25 cellular contexts compared by ENCODE assay signal in genomic region chr6:52527436-52527835, GRCh38.
"Had no signal": no experiment of that assay in that cellular context is flagged by ENCODE, and none has a peak within 500 bp of the region (broad histone marks: within the 10 kb centered on the region; RNA-seq: fewer than 3 reads in every experiment).

No MANE protein-coding gene starts in this region.

- H3K27ac ChIP-seq: coronary artery, esophagus muscularis mucosa, foreskin keratinocyte, gastroesophageal sphincter, heart right ventricle, left lung, parathyroid adenoma, right lobe of liver, suprapubic skin, vagina had no signal

- H3K4me2 ChIP-seq: smooth muscle cell had no signal

- H3K36me3 ChIP-seq: left lung, right lobe of liver, vagina had no signal

- ATAC-seq: gastroesophageal sphincter; heart right ventricle; left cardiac atrium; left lung; natural killer cell; right lobe of liver; stimulated activated naive CD8-positive, alpha-beta T cell treated with anti-CD3 and anti-CD28 coated beads, Interleukin-15, amount 100 ng/mL, for 72 hours had no signal

- H3K27me3 ChIP-seq: esophagus muscularis mucosa, foreskin keratinocyte, gastroesophageal sphincter, heart right ventricle, left lung, right lobe of liver, suprapubic skin, vagina had no signal

- H3K9ac ChIP-seq: parathyroid adenoma had no signal

- DNase-seq: dermis blood vessel endothelial cell; effector memory CD4-positive, alpha-beta T cell; foreskin keratinocyte; glutamatergic neuron; heart right ventricle; hippocampal formation; left cardiac atrium; left lung; mammary epithelial cell; natural killer cell; occipital lobe; right lobe of liver; stimulated activated CD4-positive, alpha-beta T cell treated with anti-CD3 and anti-CD28 coated beads, Interleukin-12 subunit alpha, Interleukin-12 subunit beta, amount 100 ng/mL, for 4 hours; stimulated activated CD4-positive, alpha-beta T cell treated with anti-CD3 and anti-CD28 coated beads, Interleukin-1b, Interleukin-23, amount 100 ng/mL, for 48 hours; stimulated activated CD4-positive, alpha-beta T cell treated with anti-CD3 and anti-CD28 coated beads, Interleukin-4, amount 100 ng/mL, for 1 hour; stimulated activated CD8-positive, alpha-beta memory T cell treated with anti-CD3 and anti-CD28 coated beads, Interleukin-4, amount 100 ng/mL, for 48 hours; stimulated activated naive CD4-positive, alpha-beta T cell; stimulated activated naive CD8-positive, alpha-beta T cell treated with anti-CD3 and anti-CD28 coated beads, Interleukin-15, amount 100 ng/mL, for 72 hours had no signal

- H3K79me2 ChIP-seq: parathyroid adenoma had no signal

- H3K4me3 ChIP-seq: coronary artery, esophagus muscularis mucosa, gastroesophageal sphincter, heart right ventricle, left lung, right lobe of liver, smooth muscle cell, suprapubic skin, vagina had no signal

- H2AFZ ChIP-seq: parathyroid adenoma had no signal

- H3K9me3 ChIP-seq: esophagus muscularis mucosa, gastroesophageal sphincter, heart right ventricle, left lung, right lobe of liver, suprapubic skin, vagina had no signal
